ENCODE assay signal across 19 cellular contexts in genomic region chr4:574346-575161, GRCh38. TPM values are rescaled to one million over a fixed set of nuclear protein-coding genes. Genes with fewer than 3 reads are reported as not detected.
A peak's percentile ranks its signal among the peaks of the same experiment; 100 is the strongest.
DNase-seq lines count a peak whose midpoint lies in the region; ATAC-seq and TF ChIP-seq lines count a peak whose summit lies in the region.
"Had no signal": no experiment of that assay in that cellular context is flagged by ENCODE, and none has a peak within 500 bp of the region (broad histone marks: within the 10 kb centered on the region; RNA-seq: fewer than 3 reads in every experiment).

No MANE protein-coding gene starts in this region.

- peaks cover 42 to 56% of the 10 kb centered on the region in 2 donors for H3K27me3 Mint-ChIP-seq in natural killer cell (ENCODE audit: low read depth in 2 of 2)

- peak overlapping the region; percentile 74 for H3K4me3 Mint-ChIP-seq in natural killer cell

- no peaks in the 10 kb centered on the region for H3K36me3 Mint-ChIP-seq in natural killer cell
- H3K36me3 Mint-ChIP-seq: CD8-positive, alpha-beta memory T cell had no signal

- intact Hi-C loops in natural killer cell (cut with micrococcal nuclease) (no loop called here), transverse colon (cut with DNase I; ENCODE audit: low total_unique reads) (no loop called here)

- DNase-seq in NCI-H2227 (lab: John Stamatoyannopoulos, UW; ENCODE audit: unreplicated experiment) (peak; percentile 41), NCI-H2227 treated with DMSO at 0.1 percent for 48 hours (lab: John Stamatoyannopoulos, UW) (no peak), coronary artery (ENCODE audit: low spot score) (no peak), natural killer cell (no peak), NOMO-1 treated with DMSO at 0.1 percent for 48 hours (lab: John Stamatoyannopoulos, UW; ENCODE audit: unreplicated experiment) (no peak), transverse colon (no peak), BE2C (no peak)
- DNase-seq: activated CD4-positive, CD25-positive, alpha-beta regulatory T cell; CD8-positive, alpha-beta memory T cell; GOT3; left ventricle myocardium inferior; NK-92 treated with Interleukin-12 subunit alpha and Interleukin-12 subunit beta, amount 100 ng/mL, for 24 hours had no signal

- in situ Hi-C loops in transverse colon (cut with MboI; ENCODE audit: low pct_ligation_motif_present in 1 of 4, low pct_unique_long_range_greater_than_20kb in 1 of 4, low sequenced_read_pairs in 3 of 4): no loop called here

- no peak for TF ChIP-seq POLR2A in transverse colon (IDR thresholded peaks at IDR 0.05)

- WGBS in transverse colon (ENCODE audit: low coverage in 1 of 2), 2 donors: 26% methylated on average over 17 of the region's 68 CpGs; no CpG with 5 or more reads in 1 of the 2 donors

- H3K9me3 ChIP-seq in HUES6 (ENCODE audit: control insufficient read depth, insufficient read depth, low read depth, low read length) (no peaks in the 10 kb centered on the region), transverse colon (no peaks in the 10 kb centered on the region), BE2C (no peaks in the 10 kb centered on the region)
- H3K9me3 ChIP-seq: breast epithelium, left ventricle myocardium inferior had no signal

- no peak for TF ChIP-seq EP300 in transverse colon (IDR thresholded peaks at IDR 0.05; ENCODE audit: low read depth)

- no peaks in the 10 kb centered on the region for H3K9me3 Mint-ChIP-seq in natural killer cell
- H3K9me3 Mint-ChIP-seq: activated T-helper 2 cell treated with anti-CD3 and anti-CD28 coated beads, Interferon-gamma antibody, Interleukin-2, Interleukin-4, amounts not matched to agents 10 μg/mL and 5 μg/mL and 100 μg/mL, durations not matched to agents 14 hours and 24 hours and 36 hours had no signal

- TF ChIP-seq CTCF in coronary artery (IDR thresholded peaks at IDR 0.05) (no peak), natural killer cell (IDR thresholded peaks at IDR 0.05) (no peak), transverse colon (IDR thresholded peaks at IDR 0.05) (no peak), BE2C (IDR thresholded peaks at IDR 0.05; ENCODE audit: low read depth, low read length) (no peak)

- H3K27ac ChIP-seq in HUES6 (ENCODE audit: low read depth, low read length) (no peak overlapping the region), coronary artery (no peak overlapping the region), transverse colon (no peak overlapping the region)
- H3K27ac ChIP-seq: breast epithelium, HL-60, left ventricle myocardium inferior had no signal

- no peak for ATAC-seq in natural killer cell

- peaks cover 0 to 10% of the 10 kb centered on the region in 2 donors for H3K4me1 Mint-ChIP-seq in natural killer cell

- H3K36me3 ChIP-seq in HUES6 (ENCODE audit: control insufficient read depth, insufficient read depth, low read length) (no peaks in the 10 kb centered on the region), transverse colon (no peaks in the 10 kb centered on the region), BE2C (no peaks in the 10 kb centered on the region)
- H3K36me3 ChIP-seq: breast epithelium, left ventricle myocardium inferior had no signal

- H3K4me3 ChIP-seq in HUES6 (ENCODE audit: low read depth, low read length) (peak overlapping the region; percentile 33; the same call in 1 of the 2 replicates), coronary artery (peak overlapping the region; percentile 50), transverse colon (no peak overlapping the region), BE2C (ENCODE audit: low read depth, low read length) (no peak overlapping the region)

- H3K4me1 ChIP-seq in HUES6 (ENCODE audit: control insufficient read depth, insufficient read depth, low read length) (peaks cover 8% of the 10 kb centered on the region; the same call in 1 of the 2 replicates), transverse colon (peaks cover 0 to 18% (median 7%) of the 10 kb centered on the region in 4 donors), BE2C (no peaks in the 10 kb centered on the region)

- H3K27me3 ChIP-seq in HUES6 (ENCODE audit: control insufficient read depth, insufficient read depth, low read length) (peaks cover 91% of the 10 kb centered on the region), transverse colon (peaks cover 86% of the 10 kb centered on the region), BE2C (peaks cover 19% of the 10 kb centered on the region)

- no peak overlapping the region for H3K27ac Mint-ChIP-seq in natural killer cell
- H3K27ac Mint-ChIP-seq: activated T-helper 2 cell treated with anti-CD3 and anti-CD28 coated beads, Interferon-gamma antibody, Interleukin-2, Interleukin-4, amounts not matched to agents 10 μg/mL and 5 μg/mL and 100 μg/mL, durations not matched to agents 14 hours and 24 hours and 36 hours; CD8-positive, alpha-beta memory T cell had no signal

- H3K9ac ChIP-seq in HUES6 (ENCODE audit: low read length): no peak overlapping the region

RNA-seq across cellular contexts. Expression of gene TMEM271, which starts 1.5 kb away (rescaled TPM):
- total RNA-seq in natural killer cell: not detected
- total RNA-seq in transverse colon: not detected
- not detected for polyA plus RNA-seq in BE2C (2012; ENCODE audit: insufficient read depth, insufficient read length, low read depth)
- total RNA-seq: A172; activated T-helper 2 cell treated with anti-CD3 and anti-CD28 coated beads, Interferon-gamma antibody, Interleukin-2, Interleukin-4, amounts not matched to agents 10 μg/mL and 5 μg/mL and 100 μg/mL, durations not matched to agents 14 hours and 24 hours and 36 hours; breast epithelium; CD8-positive, alpha-beta memory T cell; glomerular endothelial cell; left ventricle myocardium inferior; SK-MEL-5 had no signal
- polyA plus RNA-seq: CD8-positive, alpha-beta memory T cell had no signal

RNA-seq across cellular contexts. Expression of gene PDE6B, which starts 50.8 kb away (rescaled TPM):
- total RNA-seq in natural killer cell (10 to 100 TPM; 15.8 to 18.8 (median 17.2) TPM), transverse colon (1 to 10 TPM in 1 of 4 donors, under 1 TPM in 2, not detected in 1; 0.60 to 2.5 (median 0.95) TPM)
- 4.8 TPM for polyA plus RNA-seq in BE2C (2012; ENCODE audit: insufficient read depth, insufficient read length, low read depth)
- total RNA-seq: A172, SK-MEL-5 had no signal

Comparison
In these comparisons a context has a peak if more than half of its experiments do, and no peak if none do; other contexts are left out.
1. H3K4me3 ChIP-seq: peak in HUES6 (single experiment) and coronary artery (single experiment); none in transverse colon (0 of 4) and BE2C (single experiment).
2. RNA of gene PDE6B, which starts 50.8 kb away (total RNA-seq): 15.8 to 18.8 TPM in natural killer cell; 0.60 to 2.5 TPM in transverse colon; every median in the first group is over 4 times any median in the second.